Comparison of ENCODE assay signal across 1 cellular context in genomic region chr12:49974231-49974675, GRCh38.
TF ChIP-seq lines count a peak whose summit lies in the region.

No MANE protein-coding gene starts in this region.

TF ChIP-seq in HepG2, 621 proteins besides CTCF, POLR2A, EP300 and RAD21 (continues in another document):
- TF ChIP-seq ARID3A (IDR thresholded peaks at IDR 0.05; ENCODE audit: low read depth, low read length) (no peak), LCORL (IDR thresholded peaks at IDR 0.05) (no peak), LCORL (CRISPR knock-in tag; IDR thresholded peaks at IDR 0.05) (peak; percentile 62; the same call in 1 of the 2 replicates), ZNF777 (CRISPR knock-in tag; IDR thresholded peaks at IDR 0.05) (peak; percentile 41; the same call in 1 of the 2 replicates), ZNF609 (CRISPR knock-in tag; IDR thresholded peaks at IDR 0.05; ENCODE audit: borderline replicate concordance) (0 out of 2 replicates have a peak, but pooled peaks have one; percentile 36), PATZ1 (CRISPR knock-in tag; IDR thresholded peaks at IDR 0.05) (0 out of 2 replicates have a peak, but pooled peaks have one; percentile 26), ELF1 (CRISPR knock-in tag; IDR thresholded peaks at IDR 0.05) (no peak), ZNF644 (CRISPR knock-in tag; IDR thresholded peaks at IDR 0.05; ENCODE audit: low read depth) (peak; percentile 34; the same call in 1 of the 2 replicates), CCDC6 (CRISPR knock-in tag; IDR thresholded peaks at IDR 0.05) (no peak), JUND (CRISPR knock-in tag; IDR thresholded peaks at IDR 0.05) (peak; percentile 44; the same call in 1 of the 2 replicates), ZNF292 (CRISPR knock-in tag; IDR thresholded peaks at IDR 0.05; ENCODE audit: borderline replicate concordance, low read depth) (peak; percentile 75; the same call in 1 of the 2 replicates), ZNF230 (CRISPR knock-in tag; IDR thresholded peaks at IDR 0.05) (0 out of 2 replicates have a peak, but pooled peaks have one; percentile 35), PRMT3 (CRISPR knock-in tag; IDR thresholded peaks at IDR 0.05; ENCODE audit: borderline replicate concordance, low read depth) (0 out of 2 replicates have a peak, but pooled peaks have one; percentile 57), UBTF (CRISPR knock-in tag; IDR thresholded peaks at IDR 0.05) (peak; percentile 17; the same call in 1 of the 2 replicates), ZNF12 (CRISPR knock-in tag; IDR thresholded peaks at IDR 0.05) (0 out of 2 replicates have a peak, but pooled peaks have one; percentile 16), GATAD2A (CRISPR knock-in tag; IDR thresholded peaks at IDR 0.05) (0 out of 2 replicates have a peak, but pooled peaks have one; percentile 25), HNF4A (CRISPR knock-in tag; IDR thresholded peaks at IDR 0.05) (no peak; the same call in 1 of the 2 replicates), ZBTB38 (CRISPR knock-in tag; IDR thresholded peaks at IDR 0.05) (0 out of 2 replicates have a peak, but pooled peaks have one; percentile 14), KLF6 (CRISPR knock-in tag; IDR thresholded peaks at IDR 0.05) (no peak), MEIS1 (CRISPR knock-in tag; IDR thresholded peaks at IDR 0.05; ENCODE audit: borderline replicate concordance) (peak; percentile 51; the same call in 1 of the 2 replicates), HOXD1 (CRISPR knock-in tag; IDR thresholded peaks at IDR 0.05) (0 out of 2 replicates have a peak, but pooled peaks have one; percentile 4), REPIN1 (CRISPR knock-in tag; IDR thresholded peaks at IDR 0.05; ENCODE audit: borderline replicate concordance, low read depth) (0 out of 2 replicates have a peak, but pooled peaks have one; percentile 24), PHF21A (CRISPR knock-in tag; IDR thresholded peaks at IDR 0.05) (peak; percentile 35; the same call in 1 of the 2 replicates), PITX1 (CRISPR knock-in tag; IDR thresholded peaks at IDR 0.05) (peak; percentile 22; the same call in 1 of the 2 replicates), EED (CRISPR knock-in tag; IDR thresholded peaks at IDR 0.05) (0 out of 2 replicates have a peak, but pooled peaks have one; percentile 9), ZNF501 (CRISPR knock-in tag; IDR thresholded peaks at IDR 0.05) (peak; percentile 50; the same call in 1 of the 2 replicates), PHF8 (CRISPR knock-in tag; IDR thresholded peaks at IDR 0.05) (0 out of 2 replicates have a peak, but pooled peaks have one; percentile 24), ZNF564 (CRISPR knock-in tag; IDR thresholded peaks at IDR 0.05) (0 out of 2 replicates have a peak, but pooled peaks have one; percentile 10), ZNF280D (CRISPR knock-in tag; IDR thresholded peaks at IDR 0.05) (0 out of 2 replicates have a peak, but pooled peaks have one; percentile 45), ZNF737 (CRISPR knock-in tag; IDR thresholded peaks at IDR 0.05; ENCODE audit: borderline replicate concordance) (0 out of 2 replicates have a peak, but pooled peaks have one; percentile 36), HDAC1 (CRISPR knock-in tag; IDR thresholded peaks at IDR 0.05) (peak; percentile 35; the same call in 1 of the 2 replicates), SPEN (CRISPR knock-in tag; IDR thresholded peaks at IDR 0.05; ENCODE audit: low read depth) (peak; percentile 35; the same call in 1 of the 2 replicates), ZNF691 (CRISPR knock-in tag; IDR thresholded peaks at IDR 0.05; ENCODE audit: borderline replicate concordance, low read depth) (peak; percentile 59; the same call in 1 of the 2 replicates), MBNL3 (CRISPR knock-in tag; conservative IDR thresholded peaks at IDR 0.05) (no peak), ADNP (CRISPR knock-in tag; IDR thresholded peaks at IDR 0.05) (0 out of 2 replicates have a peak, but pooled peaks have one; percentile 14), TBX2 (CRISPR knock-in tag; IDR thresholded peaks at IDR 0.05; ENCODE audit: borderline replicate concordance) (peak; percentile 37; the same call in 1 of the 2 replicates), KDM2A (CRISPR knock-in tag; IDR thresholded peaks at IDR 0.05; ENCODE audit: borderline replicate concordance, low read depth) (peak; percentile 49; the same call in 1 of the 2 replicates), ZBTB21 (CRISPR knock-in tag; IDR thresholded peaks at IDR 0.05) (no peak), ZFP91 (CRISPR knock-in tag; IDR thresholded peaks at IDR 0.05; ENCODE audit: borderline replicate concordance) (peak; percentile 57; the same call in 1 of the 2 replicates), MAZ (IDR thresholded peaks at IDR 0.05; ENCODE audit: borderline replicate concordance, low read depth, low read length) (no peak), MAZ (CRISPR knock-in tag; IDR thresholded peaks at IDR 0.05; ENCODE audit: low read depth) (0 out of 2 replicates have a peak, but pooled peaks have one; percentile 43), NCOR1 (IDR thresholded peaks at IDR 0.05; ENCODE audit: borderline replicate concordance, low read length) (no peak), ZMYM3 (CRISPR knock-in tag; IDR thresholded peaks at IDR 0.05) (peak; percentile 62; the same call in 1 of the 2 replicates), THAP11 (CRISPR knock-in tag; IDR thresholded peaks at IDR 0.05) (peak; percentile 15; the same call in 1 of the 2 replicates), GABPB1 (CRISPR knock-in tag; IDR thresholded peaks at IDR 0.05) (0 out of 2 replicates have a peak, but pooled peaks have one; percentile 20), ZBTB7A (CRISPR knock-in tag; IDR thresholded peaks at IDR 0.05) (peak; percentile 36; the same call in 1 of the 2 replicates)
